10 cellular contexts compared by ENCODE assay signal in the genomic region with DNA sequence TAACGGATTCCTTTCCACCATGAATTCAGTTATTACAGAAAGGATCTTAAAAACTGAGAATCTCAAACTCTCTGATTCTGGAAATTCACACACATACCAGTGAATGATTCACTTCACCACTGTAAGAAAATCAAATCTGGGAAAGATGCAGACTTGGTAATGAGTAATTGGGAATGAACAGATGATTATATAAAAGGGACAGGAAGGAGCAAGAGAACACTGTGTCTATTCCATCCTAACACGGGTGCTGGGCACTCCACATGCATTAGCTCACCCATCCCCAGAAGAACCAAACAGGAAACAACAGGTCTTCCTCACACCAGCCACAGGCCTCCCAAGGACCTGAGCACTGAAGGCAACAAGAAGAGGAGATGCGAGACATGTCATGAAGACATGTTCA.
DNase-seq lines count a peak whose midpoint lies in the region; ATAC-seq lines count a peak whose summit lies in the region.
"Had no signal": no experiment of that assay in that cellular context is flagged by ENCODE, and none has a peak within 500 bp of the region (broad histone marks: within the 10 kb centered on the region; RNA-seq: fewer than 3 reads in every experiment).

No MANE protein-coding gene starts in this region.

- peak; percentile 47 for DNase-seq in AG08396 (ENCODE audit: low spot score)
- peak; percentile 38 for DNase-seq in HS-27A (ENCODE audit: low read depth)
- no peak for DNase-seq in OCI-M2 (lab: John Stamatoyannopoulos, UW; ENCODE audit: unreplicated experiment)
- no peak for DNase-seq in Kasumi-1 (lab: John Stamatoyannopoulos, UW)
- DNase-seq: activated naive CD4-positive, alpha-beta T cell treated with anti-CD3 and anti-CD28 coated beads for 36 hours; mucosa of descending colon had no signal

- peak overlapping the region; percentile 57 for H3K27ac ChIP-seq in cingulate gyrus (ENCODE audit: low read depth, low read length)
- peak overlapping the region; percentile 89 to 91 for H3K27ac ChIP-seq in mucosa of rectum (ENCODE audit: low read depth in 2 of 2, low read length in 2 of 2)

- H3K9ac ChIP-seq in mucosa of rectum (ENCODE audit: low read depth in 1 of 2, low read length in 2 of 2), result peak overlapping the region in 1 of 2 donors; percentile 30

- H3K9me3 ChIP-seq in mucosa of rectum (ENCODE audit: control insufficient read depth in 2 of 2, low read length in 2 of 2), result no peaks in the 10 kb centered on the region
- H3K9me3 ChIP-seq: mucosa of descending colon had no signal

- H3K4me3 ChIP-seq in mucosa of rectum (ENCODE audit: low read length in 2 of 2), result no peak overlapping the region
- H3K4me3 ChIP-seq: mucosa of descending colon had no signal

- H3K36me3 ChIP-seq in mucosa of rectum (ENCODE audit: control insufficient read depth in 2 of 2, insufficient read depth in 2 of 2, low read length in 2 of 2), result no peaks in the 10 kb centered on the region

- H3K4me1 ChIP-seq in mucosa of rectum (ENCODE audit: control insufficient read depth in 2 of 2, insufficient read depth in 2 of 2, low read length in 2 of 2), result peaks cover 13 to 38% of the 10 kb centered on the region in 2 donors

- ATAC-seq in GM21526 (IDR thresholded peaks at IDR 0.05; ENCODE audit: low FRiP score, unreplicated experiment) (no peak), HG02938 (IDR thresholded peaks at IDR 0.05; ENCODE audit: unreplicated experiment) (no peak)
- ATAC-seq: mucosa of descending colon had no signal

- H3K27me3 ChIP-seq in mucosa of rectum (ENCODE audit: control insufficient read depth in 2 of 2, insufficient read depth in 2 of 2, low read length in 2 of 2), result no peaks in the 10 kb centered on the region

Comparison
In these comparisons a context has a peak if more than half of its experiments do, and no peak if none do; other contexts are left out.
1. DNase-seq: peak in AG08396 (single experiment) and HS-27A (single experiment); none in OCI-M2 (single experiment) and Kasumi-1 (0 of 2).